Comparison of ENCODE assay signal across 8 cellular contexts in genomic region chr1:67760030-67760821, GRCh38.
DNase-seq lines count a peak whose midpoint lies in the region; ATAC-seq and TF ChIP-seq lines count a peak whose summit lies in the region.

No MANE protein-coding gene starts in this region.

- peak; percentile 79 for DNase-seq in EH (ENCODE audit: low read depth)
- peak; percentile 61 for DNase-seq in HS-5 (ENCODE audit: low read depth)
- peak; percentile 63 to 71 for DNase-seq in PC-9
- DNase-seq in activated T-helper 1 cell treated with anti-CD3 and anti-CD28 coated beads, Interleukin-2, amount 50 U/mL, for 16 hours (ENCODE audit: low read depth in 1 of 2, low spot score in 1 of 2): peak; percentile 10 to 29
- DNase-seq in fibroblast of villous mesenchyme (ENCODE audit: low read depth): peak; percentile 70
- peak; percentile 56 for DNase-seq in omental fat pad (ENCODE audit: low spot score)
- peak in 1 of 2 donors; percentile 60 for DNase-seq in aorta

- peak overlapping the region; percentile 37 for H3K4me2 ChIP-seq in PC-9

- no peaks in the 10 kb centered on the region for H3K79me2 ChIP-seq in PC-9 (ENCODE audit: low read depth)

- WGBS in aorta, 2 donors: 6 to 8% methylated on average over 14 of the region's 14 CpGs

- peak; percentile 99 for ATAC-seq in GM21515 (IDR thresholded peaks at IDR 0.05; ENCODE audit: unreplicated experiment)
- ATAC-seq in omental fat pad (ENCODE audit: low FRiP score): peak; percentile 75
- ATAC-seq in aorta (ENCODE audit: low FRiP score): peak; percentile 82

- TF ChIP-seq CTCF in PC-9 (conservative IDR thresholded peaks at IDR 0.05) (peak; percentile 99), fibroblast of villous mesenchyme (IDR thresholded peaks at IDR 0.05; ENCODE audit: insufficient read depth, low read depth, low read length) (peak; percentile 85), omental fat pad (IDR thresholded peaks at IDR 0.05) (peak in 2 of 3 donors; percentile 63 to 84)

- no peak overlapping the region for H2AFZ ChIP-seq in PC-9

- no TSS peak for BruUV-seq in PC-9 (replicated peaks; lab: Mats Ljungman, UMichigan)

- no peaks in the 10 kb centered on the region for H3K9me2 ChIP-seq in PC-9 (ENCODE audit: insufficient read depth)

- H3F3A ChIP-seq in PC-9 (ENCODE audit: insufficient read depth, low read depth): no peaks in the 10 kb centered on the region

- CTCF ChIA-PET in PC-9 (lab: Charles Lee): interaction anchor here (0.6 to 1.9 kb wide), 11 partner anchors 54 to 232 kb away, joined by 3 to 31 read pairs (median 5); partner anchors contain the start of gene GADD45A

- no peaks in the 10 kb centered on the region for H4K20me1 ChIP-seq in PC-9 (ENCODE audit: insufficient read depth)

- peaks cover 12% of the 10 kb centered on the region for H3K4me1 ChIP-seq in PC-9 (replicated peaks; ENCODE audit: insufficient read depth)
- H3K4me1 ChIP-seq in aorta (ENCODE audit: control insufficient read depth in 1 of 2, insufficient read depth in 2 of 2, low read length in 2 of 2): peaks cover 0 to 2% of the 10 kb centered on the region in 2 donors

- H3K27ac ChIP-seq in PC-9 (0 out of 2 replicates have a peak overlapping the region, but pooled peaks have one; percentile 4), aorta (ENCODE audit: low read depth in 1 of 2, low read length in 2 of 2) (peak overlapping the region in 1 of 2 donors; percentile 80)

- intact Hi-C loops in PC-9 (cut with micrococcal nuclease; ENCODE audit: unreplicated experiment): loop anchor here (1.0 to 10.0 kb wide), 5 partner anchors 75 to 525 kb away; partner anchors contain the start of genes GADD45A and SERBP1
- intact Hi-C loops in aorta (cut with DNase I): loop anchor here (2.0 to 10.0 kb wide), 4 partner anchors 198 to 227 kb away; no protein-coding TSS in a partner anchor

- H3K27me3 ChIP-seq in PC-9 (ENCODE audit: insufficient read depth, low read depth) (no peaks in the 10 kb centered on the region), aorta (ENCODE audit: control insufficient read depth in 1 of 2, insufficient read depth in 2 of 2, low read length in 1 of 2) (no peaks in the 10 kb centered on the region)

- POLR2A ChIA-PET in PC-9 (lab: Charles Lee; ENCODE audit: unreplicated experiment): interaction anchor here (0.6 to 1.0 kb wide), 7 partner anchors 71 to 1281 kb away, joined by 3 to 7 read pairs (median 4); no protein-coding TSS in a partner anchor

- H3K36me3 ChIP-seq in PC-9 (ENCODE audit: low read depth): no peaks in the 10 kb centered on the region; the same call in 1 of the 2 replicates
- H3K36me3 ChIP-seq in aorta (ENCODE audit: control insufficient read depth in 1 of 2, insufficient read depth in 2 of 2, low read length in 1 of 2): no peaks in the 10 kb centered on the region

- no peak overlapping the region for H3K4me3 ChIP-seq in PC-9
- no peak overlapping the region for H3K4me3 ChIP-seq in fibroblast of villous mesenchyme (ENCODE audit: low read depth, low read length)
- H3K4me3 ChIP-seq in aorta (ENCODE audit: low read length in 2 of 2): no peak overlapping the region

- no peaks in the 10 kb centered on the region for H3K9me3 ChIP-seq in PC-9 (ENCODE audit: insufficient read depth, low read depth)
- no peaks in the 10 kb centered on the region for H3K9me3 ChIP-seq in aorta (ENCODE audit: control insufficient read depth, low read length)
